Comparison of ENCODE assay signal across 2 cellular contexts in genomic region chr2:6724572-6725140, GRCh38.
TF ChIP-seq lines count a peak whose summit lies in the region.

No MANE protein-coding gene starts in this region.

TF ChIP-seq in SK-N-SH treated with all-trans-retinoic acid at 6 μM for 48 hours, 23 proteins besides CTCF, POLR2A, EP300 and RAD21 (continued from another document):
- no peak for TF ChIP-seq PATZ1 (CRISPR knock-in tag; IDR thresholded peaks at IDR 0.05; ENCODE audit: borderline replicate concordance)
- no peak for TF ChIP-seq CSDC2 (CRISPR knock-in tag; IDR thresholded peaks at IDR 0.05)
- no peak for TF ChIP-seq ZFP30 (CRISPR knock-in tag; IDR thresholded peaks at IDR 0.05)
- TF ChIP-seq TSHZ2 (CRISPR knock-in tag; IDR thresholded peaks at IDR 0.05): no peak
- no peak for TF ChIP-seq ZNF70 (CRISPR knock-in tag; IDR thresholded peaks at IDR 0.05)
- TF ChIP-seq ZC3H10 (CRISPR knock-in tag; IDR thresholded peaks at IDR 0.05): no peak
- no peak for TF ChIP-seq ZNF565 (CRISPR knock-in tag; conservative IDR thresholded peaks at IDR 0.05; ENCODE audit: low read depth)
- TF ChIP-seq POU6F1 (CRISPR knock-in tag; IDR thresholded peaks at IDR 0.05; ENCODE audit: borderline replicate concordance, low read depth): no peak
- TF ChIP-seq GLIS3 (CRISPR knock-in tag; IDR thresholded peaks at IDR 0.05): no peak; the same call in 1 of the 2 replicates
- 0 out of 2 replicates have a peak, but pooled peaks have one; percentile 3 for TF ChIP-seq CSRNP3 (CRISPR knock-in tag; IDR thresholded peaks at IDR 0.05)
- 0 out of 2 replicates have a peak, but pooled peaks have one; percentile 8 for TF ChIP-seq TCF4 (CRISPR knock-in tag; IDR thresholded peaks at IDR 0.05; ENCODE audit: borderline replicate concordance)
- no peak for TF ChIP-seq OSR1 (CRISPR knock-in tag; IDR thresholded peaks at IDR 0.05)

TF ChIP-seq in SK-N-SH, 30 proteins besides CTCF, POLR2A, EP300 and RAD21 (continued from another document):
- TF ChIP-seq SIN3A (IDR thresholded peaks at IDR 0.05; ENCODE audit: borderline replicate concordance, low read depth, low read length): no peak
- TF ChIP-seq ZBTB33 (IDR thresholded peaks at IDR 0.05; ENCODE audit: borderline replicate concordance, low read depth): no peak
- TF ChIP-seq FOXJ3 (CRISPR knock-in tag; IDR thresholded peaks at IDR 0.05): no peak
- TF ChIP-seq EZH2phosphoT487 (IDR thresholded peaks at IDR 0.05; ENCODE audit: borderline replicate concordance, low read depth): no peak
- TF ChIP-seq SMC3 (IDR thresholded peaks at IDR 0.05; ENCODE audit: low read depth, low read length): no peak
- TF ChIP-seq TEAD4 (IDR thresholded peaks at IDR 0.05; ENCODE audit: borderline replicate concordance, insufficient read depth): no peak
- TF ChIP-seq PBX3 (IDR thresholded peaks at IDR 0.05): no peak
- no peak for TF ChIP-seq YY1 (IDR thresholded peaks at IDR 0.05; ENCODE audit: low read depth)
- TF ChIP-seq NRF1 (IDR thresholded peaks at IDR 0.05; ENCODE audit: low read depth, low read length): no peak
- TF ChIP-seq TCF12 (IDR thresholded peaks at IDR 0.05): no peak
- TF ChIP-seq FOSL2 (IDR thresholded peaks at IDR 0.05; ENCODE audit: borderline replicate concordance, low read depth): no peak
- no peak for TF ChIP-seq JUND (IDR thresholded peaks at IDR 0.05)
